ENCODE assay signal across 1 cellular context in genomic region chr19:45406957-45407375, GRCh38.
TF ChIP-seq lines count a peak whose summit lies in the region.

No MANE protein-coding gene starts in this region.

TF ChIP-seq in HepG2, 621 proteins besides CTCF, POLR2A, EP300 and RAD21:
- no peak for TF ChIP-seq TIGD3 (CRISPR knock-in tag; IDR thresholded peaks at IDR 0.05; ENCODE audit: borderline replicate concordance)
- TF ChIP-seq TCF12 (IDR thresholded peaks at IDR 0.05) = no peak
- TF ChIP-seq TCF12 (CRISPR knock-in tag; IDR thresholded peaks at IDR 0.05) = 0 out of 2 replicates have a peak, but pooled peaks have one; percentile 10
- peak; percentile 12 for TF ChIP-seq ZNF883 (CRISPR knock-in tag; IDR thresholded peaks at IDR 0.05; ENCODE audit: not compliant biosample characterization)
- TF ChIP-seq ZNF280B (CRISPR knock-in tag; IDR thresholded peaks at IDR 0.05; ENCODE audit: borderline replicate concordance) = 0 out of 2 replicates have a peak, but pooled peaks have one; percentile 1
- no peak for TF ChIP-seq E2F5 (CRISPR knock-in tag; conservative IDR thresholded peaks at IDR 0.05)
- TF ChIP-seq NBN (conservative IDR thresholded peaks at IDR 0.05) = no peak
- no peak for TF ChIP-seq ZNF563 (CRISPR knock-in tag; IDR thresholded peaks at IDR 0.05)
- TF ChIP-seq BRD4 (CRISPR knock-in tag; IDR thresholded peaks at IDR 0.05) = no peak
- no peak for TF ChIP-seq HOXA9 (CRISPR knock-in tag; IDR thresholded peaks at IDR 0.05; ENCODE audit: borderline replicate concordance)
- TF ChIP-seq MAFG (CRISPR knock-in tag; IDR thresholded peaks at IDR 0.05) = no peak
- 0 out of 2 replicates have a peak, but pooled peaks have one; percentile 8 for TF ChIP-seq ZNF577 (CRISPR knock-in tag; IDR thresholded peaks at IDR 0.05; ENCODE audit: borderline replicate concordance, low read depth)
- no peak for TF ChIP-seq TEF (CRISPR knock-in tag; IDR thresholded peaks at IDR 0.05)
- TF ChIP-seq AKAP8 (CRISPR knock-in tag; IDR thresholded peaks at IDR 0.05) = 0 out of 2 replicates have a peak, but pooled peaks have one; percentile 9
- 0 out of 2 replicates have a peak, but pooled peaks have one; percentile 4 for TF ChIP-seq ARHGAP35 (CRISPR knock-in tag; IDR thresholded peaks at IDR 0.05; ENCODE audit: borderline replicate concordance)
- TF ChIP-seq ZNF704 (CRISPR knock-in tag; IDR thresholded peaks at IDR 0.05; ENCODE audit: borderline replicate concordance) = no peak
- TF ChIP-seq HMGXB4 (CRISPR knock-in tag; IDR thresholded peaks at IDR 0.05; ENCODE audit: borderline replicate concordance in 1 of 2, low read depth in 1 of 2) = no peak
- TF ChIP-seq ZNF646 (CRISPR knock-in tag; IDR thresholded peaks at IDR 0.05) = no peak
- TF ChIP-seq GMEB2 (CRISPR knock-in tag; IDR thresholded peaks at IDR 0.05; ENCODE audit: low read depth) = no peak
- no peak for TF ChIP-seq ATF7-NPFF (CRISPR knock-in tag; IDR thresholded peaks at IDR 0.05; ENCODE audit: low read depth)
- TF ChIP-seq SMAD9 (CRISPR knock-in tag; IDR thresholded peaks at IDR 0.05) = no peak
